15 cellular contexts compared by ENCODE assay signal in genomic region chr14:73140924-73141323, GRCh38. TPM values are rescaled to one million over a fixed set of nuclear protein-coding genes. Genes with fewer than 3 reads are reported as not detected.
A peak's percentile ranks its signal among the peaks of the same experiment; 100 is the strongest.
DNase-seq lines count a peak whose midpoint lies in the region; ATAC-seq and TF ChIP-seq lines count a peak whose summit lies in the region.
"Had no signal": no experiment of that assay in that cellular context is flagged by ENCODE, and none has a peak within 500 bp of the region (broad histone marks: within the 10 kb centered on the region; RNA-seq: fewer than 3 reads in every experiment).

No MANE protein-coding gene starts in this region.

- CTCF ChIA-PET in CD8-positive, alpha-beta memory T cell (lab: Charles Lee), result no interaction called here

- peaks cover 0 to 22% (median 0%) of the 10 kb centered on the region in 3 donors for H3K36me3 Mint-ChIP-seq in CD8-positive, alpha-beta memory T cell
- H3K36me3 Mint-ChIP-seq in activated T-helper 17 cell treated with anti-CD3 and anti-CD28 coated beads, Interleukin-2, amount 50 U/mL, for 72 hours (ENCODE audit: low read depth), result peaks cover 11% of the 10 kb centered on the region
- peaks cover 5 to 11% of the 10 kb centered on the region in 2 donors for H3K36me3 Mint-ChIP-seq in naive B cell

- H3K27ac ChIP-seq in CD8-positive, alpha-beta memory T cell (ENCODE audit: low read depth, low read length), result no peak overlapping the region
- no peak overlapping the region for H3K27ac ChIP-seq in ascending aorta

- DNase-seq in Ammon's horn (ENCODE audit: low spot score), result peak; percentile 19
- no peak for DNase-seq in CD8-positive, alpha-beta memory T cell
- no peak for DNase-seq in naive B cell
- DNase-seq in NCI-H2081 treated with DMSO at 0.1 percent for 48 hours (lab: John Stamatoyannopoulos, UW), result no peak
- DNase-seq in ascending aorta (ENCODE audit: low spot score in 2 of 2), result no peak
- DNase-seq: hippocampal formation; kidney; NCI-H187 treated with DMSO at 0.1 percent for 48 hours; NCI-H446; stimulated activated CD4-positive, alpha-beta T cell treated with anti-CD3 and anti-CD28 coated beads, Interleukin-15, amount 100 ng/mL, for 24 hours had no signal

- TF ChIP-seq CTCF in ascending aorta (IDR thresholded peaks at IDR 0.05), result no peak

- H3K4me1 Mint-ChIP-seq in CD8-positive, alpha-beta memory T cell, result peaks cover 41 to 64% (median 49%) of the 10 kb centered on the region in 3 donors
- peaks cover 28% of the 10 kb centered on the region for H3K4me1 Mint-ChIP-seq in activated T-helper 17 cell treated with anti-CD3 and anti-CD28 coated beads, Interleukin-2, amount 50 U/mL, for 72 hours
- H3K4me1 Mint-ChIP-seq in naive B cell, result peaks cover 33 to 59% (median 51%) of the 10 kb centered on the region in 3 donors

- no peaks in the 10 kb centered on the region for H3K9me3 Mint-ChIP-seq in CD8-positive, alpha-beta memory T cell
- no peaks in the 10 kb centered on the region for H3K9me3 Mint-ChIP-seq in activated T-helper 17 cell treated with anti-CD3 and anti-CD28 coated beads, Interleukin-2, amount 50 U/mL, for 72 hours
- H3K9me3 Mint-ChIP-seq in naive B cell, result peaks cover 0 to 2% (median 0%) of the 10 kb centered on the region in 7 donors

- POLR2A ChIA-PET in CD8-positive, alpha-beta memory T cell (lab: Charles Lee), result no interaction called here

- no peaks in the 10 kb centered on the region for H3K9me3 ChIP-seq in CD8-positive, alpha-beta memory T cell (ENCODE audit: low read length)
- H3K9me3 ChIP-seq in ascending aorta, result no peaks in the 10 kb centered on the region

- peaks cover 0 to 2% of the 10 kb centered on the region in 2 donors for H3K27me3 Mint-ChIP-seq in CD8-positive, alpha-beta memory T cell
- no peaks in the 10 kb centered on the region for H3K27me3 Mint-ChIP-seq in activated T-helper 17 cell treated with anti-CD3 and anti-CD28 coated beads, Interleukin-2, amount 50 U/mL, for 72 hours
- no peaks in the 10 kb centered on the region for H3K27me3 Mint-ChIP-seq in naive B cell
- H3K27me3 Mint-ChIP-seq: activated naive CD8-positive, alpha-beta T cell had no signal

- no peak overlapping the region for H3K4me3 ChIP-seq in CD8-positive, alpha-beta memory T cell (ENCODE audit: low read length)
- H3K4me3 ChIP-seq in ascending aorta, result no peak overlapping the region

- H3K4me3 Mint-ChIP-seq in CD8-positive, alpha-beta memory T cell, result peak overlapping the region in 1 of 7 donors; percentile 60
- H3K4me3 Mint-ChIP-seq in activated T-helper 17 cell treated with anti-CD3 and anti-CD28 coated beads, Interleukin-2, amount 50 U/mL, for 72 hours, result peak overlapping the region; percentile 5
- peak overlapping the region in 1 of 8 donors; percentile 68 for H3K4me3 Mint-ChIP-seq in naive B cell
- H3K4me3 Mint-ChIP-seq: activated naive CD8-positive, alpha-beta T cell had no signal

- peak overlapping the region in 7 of 8 donors; percentile 19 to 71 (median 23) for H3K27ac Mint-ChIP-seq in CD8-positive, alpha-beta memory T cell
- no peak overlapping the region for H3K27ac Mint-ChIP-seq in activated T-helper 17 cell treated with anti-CD3 and anti-CD28 coated beads, Interleukin-2, amount 50 U/mL, for 72 hours
- peak overlapping the region in 4 of 6 donors; percentile 69 to 91 (median 78) for H3K27ac Mint-ChIP-seq in naive B cell
- H3K27ac Mint-ChIP-seq: activated naive CD8-positive, alpha-beta T cell had no signal

- no peak for ATAC-seq in activated T-helper 17 cell treated with anti-CD3 and anti-CD28 coated beads, Interleukin-2, amount 50 U/mL, for 72 hours (replicated peaks)
- no peak for ATAC-seq in naive B cell (ENCODE audit: low read depth in 2 of 2)
- ATAC-seq in HG02798 (IDR thresholded peaks at IDR 0.05; ENCODE audit: poor library complexity, unreplicated experiment), result no peak
- ATAC-seq: activated CD4-positive, CD25-positive, alpha-beta regulatory T cell treated with anti-CD3 and anti-CD28 coated beads, Interleukin-2, amount 50 U/mL, for 24 hours; Right ventricle myocardium inferior had no signal

- intact Hi-C loops in ascending aorta (cut with DNase I), result no loop called here

- H3K36me3 ChIP-seq in CD8-positive, alpha-beta memory T cell (ENCODE audit: insufficient read depth, low read length), result no peaks in the 10 kb centered on the region
- H3K36me3 ChIP-seq in ascending aorta, result no peaks in the 10 kb centered on the region

- H3K27me3 ChIP-seq in CD8-positive, alpha-beta memory T cell (ENCODE audit: insufficient read depth, low read length, poor library complexity, severe bottlenecking), result no peaks in the 10 kb centered on the region
- H3K27me3 ChIP-seq in ascending aorta, result no peaks in the 10 kb centered on the region

- H3K4me1 ChIP-seq in CD8-positive, alpha-beta memory T cell (ENCODE audit: insufficient read depth, low read length), result peaks cover 16% of the 10 kb centered on the region
- peaks cover 7 to 8% of the 10 kb centered on the region in 2 donors for H3K4me1 ChIP-seq in ascending aorta

RNA-seq across cellular contexts. Expression of gene PSEN1, which starts 4.6 kb away (rescaled TPM):
- 10 to 100 TPM; 31.7 to 34.2 TPM for total RNA-seq in CD8-positive, alpha-beta memory T cell
- 29.2 TPM for polyA plus RNA-seq in CD8-positive, alpha-beta memory T cell
- total RNA-seq in activated T-helper 17 cell treated with anti-CD3 and anti-CD28 coated beads, Interleukin-2, amount 50 U/mL, for 72 hours, result 10 to 100 TPM; 33.8 to 37.8 TPM
- polyA plus RNA-seq in naive B cell (ENCODE audit: low read depth in 6 of 6), result 10 to 100 TPM; 30.9 to 46.2 (median 36.8) TPM
- total RNA-seq in ascending aorta, result 15.2 TPM
